Comparison of ENCODE assay signal across 9 cellular contexts in the genomic region with DNA sequence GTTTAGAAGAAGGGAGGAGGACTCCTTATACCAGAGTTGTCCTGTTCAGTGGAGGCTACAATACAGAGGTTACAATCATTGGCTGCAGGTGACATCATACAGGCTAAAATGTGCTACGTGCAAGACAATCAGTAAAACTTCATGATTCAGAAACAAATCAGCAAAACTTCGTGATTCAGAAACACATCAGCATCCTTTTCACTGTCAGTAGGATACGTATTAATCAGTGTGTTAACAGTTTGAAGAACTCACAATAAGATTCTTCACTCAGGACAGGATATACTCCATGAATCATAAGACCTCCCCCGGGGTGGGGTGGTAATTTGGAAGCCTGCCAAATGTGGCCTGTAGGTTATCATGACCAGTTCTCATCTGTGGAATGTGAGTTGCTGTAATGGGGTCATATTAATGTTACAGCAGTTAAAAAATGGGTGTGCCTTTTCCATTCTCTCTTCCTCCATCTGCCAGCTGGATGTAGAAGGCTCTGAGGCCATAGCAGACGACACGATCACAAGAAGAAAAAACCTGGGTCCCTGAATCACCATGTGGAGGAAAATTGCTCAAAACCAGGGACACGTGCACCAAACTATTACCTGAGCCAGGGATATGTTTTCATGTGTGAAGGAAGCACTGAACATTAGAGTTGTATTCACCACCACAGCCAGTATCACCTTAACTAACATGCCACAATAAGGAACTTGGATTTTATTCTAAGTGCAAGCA.
A peak's percentile ranks its signal among the peaks of the same experiment; 100 is the strongest.
DNase-seq lines count a peak whose midpoint lies in the region; TF ChIP-seq lines count a peak whose summit lies in the region.
"Had no signal": no experiment of that assay in that cellular context is flagged by ENCODE, and none has a peak within 500 bp of the region (broad histone marks: within the 10 kb centered on the region; RNA-seq: fewer than 3 reads in every experiment).

No MANE protein-coding gene starts in this region.

- no peak for TF ChIP-seq CTCF in PC-9 (conservative IDR thresholded peaks at IDR 0.05)
- TF ChIP-seq CTCF in sigmoid colon (IDR thresholded peaks at IDR 0.05), result no peak

- H4K20me1 ChIP-seq in PC-9 (ENCODE audit: insufficient read depth), result no peaks in the 10 kb centered on the region

- H3K27me3 ChIP-seq in PC-9 (ENCODE audit: insufficient read depth, low read depth), result no peaks in the 10 kb centered on the region
- no peaks in the 10 kb centered on the region for H3K27me3 ChIP-seq in sigmoid colon

- TF ChIP-seq POLR2A in erythroblast (IDR thresholded peaks at IDR 0.05; ENCODE audit: low read length) (no peak), sigmoid colon (IDR thresholded peaks at IDR 0.05) (no peak)

- H3K4me1 ChIP-seq in PC-9 (replicated peaks; ENCODE audit: insufficient read depth) (peaks cover 37% of the 10 kb centered on the region), sigmoid colon (no peaks in the 10 kb centered on the region)

- 50 to 61% methylated on average over 7 of the region's 7 CpGs for WGBS in sigmoid colon, 2 donors

- H3K4me2 ChIP-seq in PC-9, result peak overlapping the region; percentile 80

- peaks cover 35% of the 10 kb centered on the region for H3F3A ChIP-seq in PC-9 (ENCODE audit: insufficient read depth, low read depth)

- H3K4me3 ChIP-seq in PC-9 (peak overlapping the region; percentile 40; the same call in 1 of the 2 replicates), sigmoid colon (no peak overlapping the region)

- H3K9me2 ChIP-seq in PC-9 (ENCODE audit: insufficient read depth), result no peaks in the 10 kb centered on the region

- no peaks in the 10 kb centered on the region for H3K79me2 ChIP-seq in PC-9 (ENCODE audit: low read depth)

- POLR2A ChIA-PET in PC-9 (lab: Charles Lee; ENCODE audit: unreplicated experiment), result no interaction called here

- peak overlapping the region; percentile 99 for H3K27ac ChIP-seq in PC-9
- H3K27ac ChIP-seq in sigmoid colon, result no peak overlapping the region

- H3K9me3 ChIP-seq in PC-9 (ENCODE audit: insufficient read depth, low read depth) (no peaks in the 10 kb centered on the region), sigmoid colon (no peaks in the 10 kb centered on the region)

- H3K36me3 ChIP-seq in PC-9 (ENCODE audit: low read depth), result no peaks in the 10 kb centered on the region
- H3K36me3 ChIP-seq in sigmoid colon, result no peaks in the 10 kb centered on the region

- peak; percentile 5 to 42 for DNase-seq in activated CD4-positive, alpha-beta T cell treated with anti-CD3 and anti-CD28 coated beads for 24 hours (ENCODE audit: low read depth in 2 of 2)
- no peak for DNase-seq in activated CD4-positive, alpha-beta T cell treated with anti-CD3 and anti-CD28 coated beads, Interleukin-2, amount 50 U/mL, for 4 hours
- peak; percentile 79 to 96 for DNase-seq in PC-9
- DNase-seq in erythroblast (lab: John Stamatoyannopoulos, UW), result peak; percentile 66 to 72
- DNase-seq in stimulated activated CD4-positive, alpha-beta T cell treated with anti-CD3 and anti-CD28 coated beads, Interleukin-4, amount 100 ng/mL, for 1 hour, result peak; percentile 23
- no peak for DNase-seq in NCI-H1048 (lab: John Stamatoyannopoulos, UW)
- no peak for DNase-seq in sigmoid colon
- no peak for DNase-seq in DMS79 (lab: John Stamatoyannopoulos, UW)
- DNase-seq: activated B cell treated with CpG ODN at 0.5 μM for 24 hours had no signal

- TSS peak; percentile 78 for BruUV-seq in PC-9 (replicated peaks; lab: Mats Ljungman, UMichigan)

- no peak for TF ChIP-seq EP300 in sigmoid colon (IDR thresholded peaks at IDR 0.05)

- no peak overlapping the region for H2AFZ ChIP-seq in PC-9

- intact Hi-C loops in PC-9 (cut with micrococcal nuclease; ENCODE audit: unreplicated experiment), result loop anchor here (1.0 to 5.0 kb wide), 3 partner anchors 58 to 232 kb away; no protein-coding TSS in a partner anchor
- intact Hi-C loops in sigmoid colon (cut with DNase I), result no loop called here

- CTCF ChIA-PET in PC-9 (lab: Charles Lee), result no interaction called here

Comparison
In these comparisons a context has a peak if more than half of its experiments do, and no peak if none do; other contexts are left out.
1. DNase-seq: peak in activated CD4-positive, alpha-beta T cell treated with anti-CD3 and anti-CD28 coated beads for 24 hours (2 of 2), PC-9 (2 of 2), erythroblast (2 of 2) and stimulated activated CD4-positive, alpha-beta T cell treated with anti-CD3 and anti-CD28 coated beads, Interleukin-4, amount 100 ng/mL, for 1 hour (single experiment); none in activated CD4-positive, alpha-beta T cell treated with anti-CD3 and anti-CD28 coated beads, Interleukin-2, amount 50 U/mL, for 4 hours (0 of 2), NCI-H1048 (single experiment), sigmoid colon (single experiment) and DMS79 (single experiment).